Comparison of ENCODE assay signal across 15 cellular contexts in genomic region chr4:154421618-154422017, GRCh38.
DNase-seq lines count a peak whose midpoint lies in the region; ATAC-seq and TF ChIP-seq lines count a peak whose summit lies in the region.
"Had no signal": no experiment of that assay in that cellular context is flagged by ENCODE, and none has a peak within 500 bp of the region (broad histone marks: within the 10 kb centered on the region; RNA-seq: fewer than 3 reads in every experiment).

No MANE protein-coding gene starts in this region.

- intact Hi-C loops in uterus (cut with DNase I; ENCODE audit: low total_unique reads): no loop called here

- H3K4me1 ChIP-seq in uterus: peaks cover 0 to 6% of the 10 kb centered on the region in 2 donors

- H3K27ac ChIP-seq in uterus: peak overlapping the region in 1 of 2 donors; percentile 29
- H3K27ac ChIP-seq: C4-2B, suprapubic skin had no signal

- H3K27me3 ChIP-seq in uterus: no peaks in the 10 kb centered on the region

- no peaks in the 10 kb centered on the region for H3K9me3 ChIP-seq in uterus
- H3K9me3 ChIP-seq: suprapubic skin had no signal

- no peak for TF ChIP-seq CTCF in uterus (IDR thresholded peaks at IDR 0.05)

- no peak overlapping the region for H3K4me3 ChIP-seq in uterus
- H3K4me3 ChIP-seq: suprapubic skin had no signal

- TF ChIP-seq POLR2A in uterus (IDR thresholded peaks at IDR 0.05): no peak

- ATAC-seq in GM18870 (IDR thresholded peaks at IDR 0.05; ENCODE audit: unreplicated experiment): peak; percentile 46
- ATAC-seq in GM21619 (IDR thresholded peaks at IDR 0.05; ENCODE audit: unreplicated experiment): peak; percentile 59
- peak; percentile 65 for ATAC-seq in HG03280 (IDR thresholded peaks at IDR 0.05; ENCODE audit: unreplicated experiment)
- ATAC-seq in esophagus mucosa: no peak
- ATAC-seq: sciatic nerve had no signal

- no peaks in the 10 kb centered on the region for H3K36me3 ChIP-seq in uterus
- H3K36me3 ChIP-seq: suprapubic skin had no signal

- DNase-seq in RPMI8226 (peak; percentile 4), mucosa of gallbladder (ENCODE audit: low spot score) (no peak), uterus (no peak)
- no peak for DNase-seq in activated naive CD4-positive, alpha-beta T cell treated with anti-CD3 and anti-CD28 coated beads, Interleukin-2, amount 50 U/mL, for 16 hours
- DNase-seq: activated CD4-positive, alpha-beta T cell treated with anti-CD3 and anti-CD28 coated beads, Interleukin-2, amount 50 U/mL, for 48 hours; activated naive CD4-positive, alpha-beta T cell treated with anti-CD3 and anti-CD28 coated beads, Interleukin-2, amount 10 ng/mL, durations not matched to agents 7 days and 5 days; KG1; NCI-H1930 had no signal
